2 cellular contexts compared by ENCODE assay signal in genomic region chr19:49583239-49583638, GRCh38.
TF ChIP-seq lines count a peak whose summit lies in the region.

No MANE protein-coding gene starts in this region.

TF ChIP-seq in SK-N-SH, 30 proteins besides CTCF, POLR2A, EP300 and RAD21 (continued from another document):
- TF ChIP-seq SIN3A (IDR thresholded peaks at IDR 0.05; ENCODE audit: borderline replicate concordance, low read depth, low read length): no peak
- TF ChIP-seq PBX3 (IDR thresholded peaks at IDR 0.05): no peak
- no peak for TF ChIP-seq ZBTB33 (IDR thresholded peaks at IDR 0.05; ENCODE audit: borderline replicate concordance, low read depth)

TF ChIP-seq in SK-N-SH treated with all-trans-retinoic acid at 6 μM for 48 hours, 23 proteins besides CTCF, POLR2A, EP300 and RAD21 (continued from another document):
- TF ChIP-seq TSHZ2 (CRISPR knock-in tag; IDR thresholded peaks at IDR 0.05): no peak
- TF ChIP-seq ZNF565 (CRISPR knock-in tag; conservative IDR thresholded peaks at IDR 0.05; ENCODE audit: low read depth): no peak
- TF ChIP-seq CREB5 (CRISPR knock-in tag; IDR thresholded peaks at IDR 0.05; ENCODE audit: low read depth): no peak
- TF ChIP-seq ZFP30 (CRISPR knock-in tag; IDR thresholded peaks at IDR 0.05): no peak
- no peak for TF ChIP-seq GLIS3 (CRISPR knock-in tag; IDR thresholded peaks at IDR 0.05)
- TF ChIP-seq PPARA (CRISPR knock-in tag; IDR thresholded peaks at IDR 0.05; ENCODE audit: borderline replicate concordance): no peak
- no peak for TF ChIP-seq RARB (CRISPR knock-in tag; IDR thresholded peaks at IDR 0.05)
- no peak for TF ChIP-seq ZNF8 (CRISPR knock-in tag; IDR thresholded peaks at IDR 0.05)
- TF ChIP-seq CSDC2 (CRISPR knock-in tag; IDR thresholded peaks at IDR 0.05): no peak
- TF ChIP-seq ZC3H10 (CRISPR knock-in tag; IDR thresholded peaks at IDR 0.05): no peak
- no peak for TF ChIP-seq ESRRG (CRISPR knock-in tag; IDR thresholded peaks at IDR 0.05)
- TF ChIP-seq PATZ1 (CRISPR knock-in tag; IDR thresholded peaks at IDR 0.05; ENCODE audit: borderline replicate concordance): no peak
- TF ChIP-seq TCF4 (CRISPR knock-in tag; IDR thresholded peaks at IDR 0.05; ENCODE audit: borderline replicate concordance): no peak
- TF ChIP-seq SNAI2 (CRISPR knock-in tag; IDR thresholded peaks at IDR 0.05): no peak
- no peak for TF ChIP-seq OSR1 (CRISPR knock-in tag; IDR thresholded peaks at IDR 0.05)
- TF ChIP-seq ISL1 (CRISPR knock-in tag; IDR thresholded peaks at IDR 0.05): no peak
